In the genomic region with DNA sequence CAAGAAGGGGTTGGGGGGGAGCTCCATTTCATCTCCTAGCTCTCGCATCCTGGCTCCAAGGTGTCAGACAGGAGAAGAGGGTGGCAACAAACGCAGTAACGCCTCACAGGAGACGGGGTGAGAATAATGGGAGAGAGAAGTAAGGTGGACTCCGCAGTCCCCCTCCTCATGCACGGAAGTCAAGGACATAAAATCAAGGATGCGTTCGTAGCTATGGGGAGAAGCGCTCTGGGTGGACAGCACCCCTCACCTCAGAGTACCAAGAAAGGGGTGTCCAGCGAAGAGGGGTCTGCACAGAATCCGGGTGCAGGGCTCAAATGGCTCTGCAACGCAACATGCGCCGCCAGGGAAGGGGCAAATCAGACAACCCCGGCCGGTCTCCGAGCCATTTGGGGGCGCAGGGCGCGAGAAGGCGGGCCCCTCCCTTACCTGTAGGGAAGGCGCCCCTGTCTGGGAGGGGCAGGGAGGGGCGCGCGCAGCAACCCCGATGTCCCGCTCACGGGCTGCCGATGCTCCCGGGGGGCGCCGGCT, we compare ENCODE assay signal across 9 cellular contexts. TPM values are rescaled to one million over a fixed set of nuclear protein-coding genes. Genes with fewer than 3 reads are reported as not detected.
DNase-seq lines count a peak whose midpoint lies in the region; ATAC-seq and TF ChIP-seq lines count a peak whose summit lies in the region.
"Had no signal": no experiment of that assay in that cellular context is flagged by ENCODE, and none has a peak within 500 bp of the region (broad histone marks: within the 10 kb centered on the region; RNA-seq: fewer than 3 reads in every experiment).

No MANE protein-coding gene starts in this region.

- H2AFZ ChIP-seq in neural cell (ENCODE audit: low read depth, low read length) = peak overlapping the region; percentile 25

- peak overlapping the region; percentile 97 for H3K9ac ChIP-seq in neural cell (ENCODE audit: low read length)

- POLR2A ChIA-PET in HEK293 (lab: Yijun Ruan, JAX) = interaction anchor here (0.5 to 4.1 kb wide), 33 partner anchors 11 to 807 kb away, joined by 3 to 34 read pairs (median 3); a partner anchor contains a TSS

- no peak for TF ChIP-seq RAD21 in neural cell (conservative IDR thresholded peaks at IDR 0.05)

- 2% methylated on average over 32 of the region's 32 CpGs for WGBS in ectodermal cell, 2 experiments

- ATAC-seq in GM18870 (IDR thresholded peaks at IDR 0.05; ENCODE audit: unreplicated experiment) = no peak

- TF ChIP-seq CTCF in GM12864 (IDR thresholded peaks at IDR 0.05; ENCODE audit: low read depth, low read length, missing control alignments) (no peak), HEK293 (tag by site-specific recombination; IDR thresholded peaks at IDR 0.05) (no peak), neural cell (IDR thresholded peaks at IDR 0.05; ENCODE audit: poor library complexity, severe bottlenecking) (no peak)

- CTCF ChIA-PET in HEK293 (lab: Yijun Ruan, JAX) = interaction anchor here (0.5 to 2.6 kb wide), 20 partner anchors 8 to 208 kb away, joined by 3 to 22 read pairs (median 5); a partner anchor contains a TSS

- DNase-seq in GM12864 (ENCODE audit: low read depth) (no peak), SJCRH30 (no peak), HK-2 (ENCODE audit: unreplicated experiment) (no peak), NCI-H1436 (lab: John Stamatoyannopoulos, UW) (no peak)

- H3K4me3 ChIP-seq in GM12864 (ENCODE audit: low read depth, low read length) (peak overlapping the region; percentile 79), HEK293 (ENCODE audit: low read depth, low read length) (peak overlapping the region; percentile 64), SJCRH30 (peak overlapping the region; percentile 72), ectodermal cell (ENCODE audit: insufficient read depth, low read depth, low read length) (peak overlapping the region; percentile 77), neural cell (ENCODE audit: low read length) (peak overlapping the region; percentile 99)

- H3F3A ChIP-seq in neural cell (ENCODE audit: insufficient read depth, low read length, poor library complexity, severe bottlenecking) = no peaks in the 10 kb centered on the region

- H3K4me1 ChIP-seq in HEK293 (ENCODE audit: control insufficient read depth, insufficient read depth, low read length) = no peaks in the 10 kb centered on the region; the same call in 1 of the 2 replicates
- peaks cover 4% of the 10 kb centered on the region for H3K4me1 ChIP-seq in SJCRH30
- H3K4me1 ChIP-seq in ectodermal cell (ENCODE audit: control insufficient read depth, insufficient read depth, low read length) = peaks cover 31% of the 10 kb centered on the region

- H3K9me3 ChIP-seq in HEK293 (ENCODE audit: control insufficient read depth, insufficient read depth, low read depth, low read length) (no peaks in the 10 kb centered on the region), SJCRH30 (replicated peaks) (no peaks in the 10 kb centered on the region), ectodermal cell (ENCODE audit: control insufficient read depth, low read length) (no peaks in the 10 kb centered on the region), neural cell (ENCODE audit: low read length) (no peaks in the 10 kb centered on the region)

- peaks cover 1% of the 10 kb centered on the region for H4K20me1 ChIP-seq in neural cell (ENCODE audit: insufficient read depth)

- H3K27me3 ChIP-seq in SJCRH30 (peaks cover 3% of the 10 kb centered on the region; the same call in 1 of the 2 replicates), ectodermal cell (ENCODE audit: control insufficient read depth, insufficient read depth, low read length, poor library complexity, severe bottlenecking) (no peaks in the 10 kb centered on the region), neural cell (ENCODE audit: insufficient read depth, low read depth, low read length) (no peaks in the 10 kb centered on the region)

- H3K79me2 ChIP-seq in neural cell (replicated peaks; ENCODE audit: insufficient read depth, low read length) = peaks cover 52% of the 10 kb centered on the region

- peak; percentile 6 for TF ChIP-seq EP300 in neural cell (conservative IDR thresholded peaks at IDR 0.05; ENCODE audit: poor library complexity, severe bottlenecking)

- peak overlapping the region; percentile 90 for H3K4me2 ChIP-seq in neural cell (ENCODE audit: low read length)

- H3K9me2 ChIP-seq in neural cell (ENCODE audit: insufficient read depth, low read length) = no peaks in the 10 kb centered on the region

- no peaks in the 10 kb centered on the region; a peak in 1 of 3 replicates for H3K36me3 ChIP-seq in HEK293 (ENCODE audit: control insufficient read depth in 2 of 2, insufficient read depth in 1 of 2, low read length in 2 of 2)
- H3K36me3 ChIP-seq in SJCRH30 = no peaks in the 10 kb centered on the region
- H3K36me3 ChIP-seq in ectodermal cell (ENCODE audit: control insufficient read depth, insufficient read depth, low read length) = no peaks in the 10 kb centered on the region
- no peaks in the 10 kb centered on the region for H3K36me3 ChIP-seq in neural cell (ENCODE audit: insufficient read depth, low read length)

- peak overlapping the region; percentile 88; the same call in 1 of the 2 replicates for H3K27ac ChIP-seq in HEK293 (ENCODE audit: extremely low read depth, low read depth, low read length)
- no peak overlapping the region for H3K27ac ChIP-seq in SJCRH30
- H3K27ac ChIP-seq in ectodermal cell (ENCODE audit: insufficient read depth, low read depth, low read length, poor library complexity, severe bottlenecking) = peak overlapping the region; percentile 33
- H3K27ac ChIP-seq in neural cell (ENCODE audit: low read length) = peak overlapping the region; percentile 90

TF ChIP-seq in HEK293, 187 proteins besides CTCF, POLR2A, EP300 and RAD21 (continues in another document):
- TF ChIP-seq ZNF394 (tag by site-specific recombination; IDR thresholded peaks at IDR 0.05; ENCODE audit: borderline replicate concordance) (no peak), ZNF514 (tag by site-specific recombination; IDR thresholded peaks at IDR 0.05) (no peak), ZNF404 (tag by site-specific recombination; IDR thresholded peaks at IDR 0.05) (no peak)

TF ChIP-seq in neural cell, 6 proteins besides CTCF, POLR2A, EP300 and RAD21:
- TF ChIP-seq SMC3 (conservative IDR thresholded peaks at IDR 0.05; ENCODE audit: poor library complexity) (peak; percentile 11), MXI1 (conservative IDR thresholded peaks at IDR 0.05; ENCODE audit: poor library complexity, severe bottlenecking) (peak; percentile 32), POLR2AphosphoS5 (IDR thresholded peaks at IDR 0.05) (no peak), TAF1 (IDR thresholded peaks at IDR 0.05; ENCODE audit: low read depth) (peak; percentile 49)
- TF ChIP-seq, protein P1, sequence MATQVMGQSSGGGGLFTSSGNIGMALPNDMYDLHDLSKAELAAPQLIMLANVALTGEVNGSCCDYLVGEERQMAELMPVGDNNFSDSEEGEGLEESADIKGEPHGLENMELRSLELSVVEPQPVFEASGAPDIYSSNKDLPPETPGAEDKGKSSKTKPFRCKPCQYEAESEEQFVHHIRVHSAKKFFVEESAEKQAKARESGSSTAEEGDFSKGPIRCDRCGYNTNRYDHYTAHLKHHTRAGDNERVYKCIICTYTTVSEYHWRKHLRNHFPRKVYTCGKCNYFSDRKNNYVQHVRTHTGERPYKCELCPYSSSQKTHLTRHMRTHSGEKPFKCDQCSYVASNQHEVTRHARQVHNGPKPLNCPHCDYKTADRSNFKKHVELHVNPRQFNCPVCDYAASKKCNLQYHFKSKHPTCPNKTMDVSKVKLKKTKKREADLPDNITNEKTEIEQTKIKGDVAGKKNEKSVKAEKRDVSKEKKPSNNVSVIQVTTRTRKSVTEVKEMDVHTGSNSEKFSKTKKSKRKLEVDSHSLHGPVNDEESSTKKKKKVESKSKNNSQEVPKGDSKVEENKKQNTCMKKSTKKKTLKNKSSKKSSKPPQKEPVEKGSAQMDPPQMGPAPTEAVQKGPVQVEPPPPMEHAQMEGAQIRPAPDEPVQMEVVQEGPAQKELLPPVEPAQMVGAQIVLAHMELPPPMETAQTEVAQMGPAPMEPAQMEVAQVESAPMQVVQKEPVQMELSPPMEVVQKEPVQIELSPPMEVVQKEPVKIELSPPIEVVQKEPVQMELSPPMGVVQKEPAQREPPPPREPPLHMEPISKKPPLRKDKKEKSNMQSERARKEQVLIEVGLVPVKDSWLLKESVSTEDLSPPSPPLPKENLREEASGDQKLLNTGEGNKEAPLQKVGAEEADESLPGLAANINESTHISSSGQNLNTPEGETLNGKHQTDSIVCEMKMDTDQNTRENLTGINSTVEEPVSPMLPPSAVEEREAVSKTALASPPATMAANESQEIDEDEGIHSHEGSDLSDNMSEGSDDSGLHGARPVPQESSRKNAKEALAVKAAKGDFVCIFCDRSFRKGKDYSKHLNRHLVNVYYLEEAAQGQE (IDR thresholded peaks at IDR 0.05; ENCODE audit: borderline replicate concordance) = no peak

RNA-seq across cellular contexts. Expression of a gene that starts 0.6 kb away (rescaled TPM):
- total RNA-seq in SJCRH30 (2014; rRNA removed; shearing (Covaris generic)) = 96.4 and 103 TPM in 2 replicates
- 68.9 TPM for polyA plus RNA-seq in ectodermal cell (2013, experiment 1 of 4)
- polyA plus RNA-seq in ectodermal cell (2013, experiment 2 of 4) = 81.9 TPM
- polyA plus RNA-seq in ectodermal cell (2013, experiment 3 of 4) = 71.9 TPM
- polyA plus RNA-seq in ectodermal cell (2013, experiment 4 of 4) = 81.7 TPM
- 93.0 and 97.8 TPM in 2 replicates for polyA plus RNA-seq in neural cell
- polyA minus RNA-seq in neural cell = 90.8 and 111 TPM in 2 replicates

RNA-seq across cellular contexts. Expression of a gene that starts 18.8 kb away (rescaled TPM):
- 10.0 and 11.1 TPM in 2 replicates for total RNA-seq in SJCRH30 (2014; rRNA removed; shearing (Covaris generic))
- polyA plus RNA-seq in ectodermal cell (2013, experiment 1 of 4) = 13.3 TPM
- polyA plus RNA-seq in ectodermal cell (2013, experiment 2 of 4) = 15.9 TPM
- polyA plus RNA-seq in ectodermal cell (2013, experiment 3 of 4) = 11.8 TPM
- polyA plus RNA-seq in ectodermal cell (2013, experiment 4 of 4) = 12.0 TPM
- 1.3 TPM in 2 replicates for polyA plus RNA-seq in neural cell
- 1.5 and 1.7 TPM in 2 replicates for polyA minus RNA-seq in neural cell

RNA-seq across cellular contexts. Expression of a gene that starts 47.6 kb away (rescaled TPM):
- not detected in 2 replicates for total RNA-seq in SJCRH30 (2014; rRNA removed; shearing (Covaris generic))
- not detected for polyA plus RNA-seq in ectodermal cell (2013, experiment 1 of 4)
- 0.18 TPM for polyA plus RNA-seq in ectodermal cell (2013, experiment 2 of 4)
- not detected for polyA plus RNA-seq in ectodermal cell (2013, experiment 3 of 4)
- polyA plus RNA-seq in ectodermal cell (2013, experiment 4 of 4) = 0.20 TPM
- not detected in 2 replicates for polyA plus RNA-seq in neural cell
- polyA minus RNA-seq in neural cell = not detected in 2 replicates
- total RNA-seq: SK-MEL-5 had no signal

RNA-seq across cellular contexts. Expression of a gene that starts 52.4 kb away (rescaled TPM):
- total RNA-seq in SJCRH30 (2014; rRNA removed; shearing (Covaris generic)) = 34.6 and 37.3 TPM in 2 replicates
- polyA plus RNA-seq in ectodermal cell (2013, experiment 1 of 4) = 118 TPM
- 110 TPM for polyA plus RNA-seq in ectodermal cell (2013, experiment 2 of 4)
- 102 TPM for polyA plus RNA-seq in ectodermal cell (2013, experiment 3 of 4)
- polyA plus RNA-seq in ectodermal cell (2013, experiment 4 of 4) = 111 TPM
- 10.8 and 16.7 TPM in 2 replicates for polyA plus RNA-seq in neural cell
- 19.3 and 22.2 TPM in 2 replicates for polyA minus RNA-seq in neural cell

RNA-seq across cellular contexts. Expression of a gene that starts 56.4 kb away (rescaled TPM):
- total RNA-seq in SJCRH30 (2014; rRNA removed; shearing (Covaris generic)) = 90.8 and 95.6 TPM in 2 replicates
- polyA plus RNA-seq in ectodermal cell (2013, experiment 1 of 4) = 76.3 TPM
- polyA plus RNA-seq in ectodermal cell (2013, experiment 2 of 4) = 74.7 TPM
- 56.0 TPM for polyA plus RNA-seq in ectodermal cell (2013, experiment 3 of 4)
- 60.3 TPM for polyA plus RNA-seq in ectodermal cell (2013, experiment 4 of 4)
- 9.6 and 12.0 TPM in 2 replicates for polyA plus RNA-seq in neural cell
- polyA minus RNA-seq in neural cell = 25.2 and 26.8 TPM in 2 replicates
